ENCODE assay signal across 8 cellular contexts in genomic region chr6:33317418-33317667, GRCh38. TPM values are rescaled to one million over a fixed set of nuclear protein-coding genes. Genes with fewer than 3 reads are reported as not detected.
A peak's percentile ranks its signal among the peaks of the same experiment; 100 is the strongest.
DNase-seq lines count a peak whose midpoint lies in the region; ATAC-seq and TF ChIP-seq lines count a peak whose summit lies in the region.

No MANE protein-coding gene starts in this region.

- DNase-seq in NCI-H2227 treated with DMSO at 0.1 percent for 48 hours (lab: John Stamatoyannopoulos, UW) (peak; percentile 76), NCI-H2227 (lab: John Stamatoyannopoulos, UW; ENCODE audit: unreplicated experiment) (no peak), right atrium auricular region (ENCODE audit: low spot score) (no peak)
- no peak for DNase-seq in activated naive CD4-positive, alpha-beta T cell treated with anti-CD3 and anti-CD28 coated beads, Interleukin-2, amount 10 ng/mL, durations not matched to agents 7 days and 5 days

- no peak for TF ChIP-seq CTCF in right atrium auricular region (IDR thresholded peaks at IDR 0.05)

- no peak overlapping the region for H3K9ac ChIP-seq in skeletal muscle satellite cell (ENCODE audit: low read depth, low read length)

- H3K4me1 ChIP-seq in right atrium auricular region (peaks cover 0 to 72% of the 10 kb centered on the region in 2 donors), skeletal muscle satellite cell (ENCODE audit: control insufficient read depth, insufficient read depth, low read length) (peaks cover 59% of the 10 kb centered on the region)

- H3K27me3 ChIP-seq in right atrium auricular region, result no peaks in the 10 kb centered on the region
- no peaks in the 10 kb centered on the region for H3K27me3 ChIP-seq in skeletal muscle satellite cell (ENCODE audit: control insufficient read depth, insufficient read depth, low read length)

- peak overlapping the region; percentile 47 to 62 for H3K4me3 ChIP-seq in right atrium auricular region
- H3K4me3 ChIP-seq in skeletal muscle satellite cell (ENCODE audit: low read length), result peak overlapping the region; percentile 90

- H3K9me3 ChIP-seq in right atrium auricular region (no peaks in the 10 kb centered on the region), skeletal muscle satellite cell (replicated peaks; ENCODE audit: low read length) (no peaks in the 10 kb centered on the region)

- H3K27me3 Mint-ChIP-seq in activated naive CD4-positive, alpha-beta T cell treated with anti-CD3 and anti-CD28 coated beads, Interleukin-2, amount 10 ng/mL, durations not matched to agents 7 days and 5 days, result no peaks in the 10 kb centered on the region

- peaks cover 28% of the 10 kb centered on the region for H3K36me3 ChIP-seq in right atrium auricular region
- H3K36me3 ChIP-seq in skeletal muscle satellite cell (ENCODE audit: insufficient read depth, low read length), result peaks cover 27% of the 10 kb centered on the region

- peak overlapping the region; percentile 77 for H3K4me2 ChIP-seq in skeletal muscle satellite cell (ENCODE audit: low read length)

- no peak for ATAC-seq in GM21360 (IDR thresholded peaks at IDR 0.05; ENCODE audit: unreplicated experiment)
- no peak for ATAC-seq in HG02763 (IDR thresholded peaks at IDR 0.05; ENCODE audit: unreplicated experiment)
- no peak for ATAC-seq in HG02678 (IDR thresholded peaks at IDR 0.05; ENCODE audit: unreplicated experiment)

- CTCF ChIA-PET in activated naive CD4-positive, alpha-beta T cell treated with anti-CD3 and anti-CD28 coated beads, Interleukin-2, amount 10 ng/mL, durations not matched to agents 7 days and 5 days (lab: Charles Lee), result interaction anchor here (0.8 to 2.3 kb wide), 4 partner anchors 16 to 73 kb away, joined by 3 to 18 read pairs (median 5); no protein-coding TSS in a partner anchor

- H3K4me1 Mint-ChIP-seq in activated naive CD4-positive, alpha-beta T cell treated with anti-CD3 and anti-CD28 coated beads, Interleukin-2, amount 10 ng/mL, durations not matched to agents 7 days and 5 days, result peaks cover 83% of the 10 kb centered on the region

- H3K27ac Mint-ChIP-seq in activated naive CD4-positive, alpha-beta T cell treated with anti-CD3 and anti-CD28 coated beads, Interleukin-2, amount 10 ng/mL, durations not matched to agents 7 days and 5 days, result peak overlapping the region; percentile 68

- H3K9me3 Mint-ChIP-seq in activated naive CD4-positive, alpha-beta T cell treated with anti-CD3 and anti-CD28 coated beads, Interleukin-2, amount 10 ng/mL, durations not matched to agents 7 days and 5 days, result no peaks in the 10 kb centered on the region

- H3K36me3 Mint-ChIP-seq in activated naive CD4-positive, alpha-beta T cell treated with anti-CD3 and anti-CD28 coated beads, Interleukin-2, amount 10 ng/mL, durations not matched to agents 7 days and 5 days, result peaks cover 72% of the 10 kb centered on the region

- peak overlapping the region; percentile 85 for H3K27ac ChIP-seq in right atrium auricular region

- H3K4me3 Mint-ChIP-seq in activated naive CD4-positive, alpha-beta T cell treated with anti-CD3 and anti-CD28 coated beads, Interleukin-2, amount 10 ng/mL, durations not matched to agents 7 days and 5 days, result peak overlapping the region; percentile 99

RNA-seq across cellular contexts. Expression of gene ZBTB22, which starts 0.2 kb away (rescaled TPM):
- total RNA-seq in right atrium auricular region, result 10 to 100 TPM; 11.9 to 18.9 TPM
- 5.9 and 7.6 TPM in 2 replicates for total RNA-seq in skeletal muscle satellite cell (2012; rRNA removed)

RNA-seq across cellular contexts. Expression of gene TAPBP, which starts 3.5 kb away (rescaled TPM):
- 100 to 1,000 TPM in 1 of 2 donors, 10 to 100 TPM in 1; 80.0 to 103 TPM for total RNA-seq in right atrium auricular region
- total RNA-seq in skeletal muscle satellite cell (2012; rRNA removed), result 75.8 and 86.9 TPM in 2 replicates

RNA-seq across cellular contexts. Expression of gene DAXX, which starts 5.4 kb away (rescaled TPM):
- 10 to 100 TPM; 22.6 to 31.8 TPM for total RNA-seq in right atrium auricular region
- 46.5 and 52.2 TPM in 2 replicates for total RNA-seq in skeletal muscle satellite cell (2012; rRNA removed)

RNA-seq across cellular contexts. Expression of gene RGL2, which starts 18.6 kb away (rescaled TPM):
- 10 to 100 TPM; 23.0 to 36.9 TPM for total RNA-seq in right atrium auricular region
- total RNA-seq in skeletal muscle satellite cell (2012; rRNA removed), result 13.2 and 17.0 TPM in 2 replicates

RNA-seq across cellular contexts. Expression of gene PFDN6, which starts 27.9 kb away (rescaled TPM):
- 10 to 100 TPM; 23.4 to 29.5 TPM for total RNA-seq in right atrium auricular region
- 43.2 and 46.1 TPM in 2 replicates for total RNA-seq in skeletal muscle satellite cell (2012; rRNA removed)
